Comparison of ENCODE assay signal across 1 cellular context in genomic region chr9:131799177-131799823, GRCh38.
TF ChIP-seq lines count a peak whose summit lies in the region.

No MANE protein-coding gene starts in this region.

TF ChIP-seq in WTC11, 78 proteins besides CTCF, POLR2A, EP300 and RAD21 (continued from another document):
- TF ChIP-seq GTF2I (CRISPR knock-in tag; conservative IDR thresholded peaks at IDR 0.05), result 0 out of 2 replicates have a peak, but pooled peaks have one; percentile 8
- TF ChIP-seq E2F5 (CRISPR knock-in tag; IDR thresholded peaks at IDR 0.05), result no peak
- TF ChIP-seq, protein P1, sequence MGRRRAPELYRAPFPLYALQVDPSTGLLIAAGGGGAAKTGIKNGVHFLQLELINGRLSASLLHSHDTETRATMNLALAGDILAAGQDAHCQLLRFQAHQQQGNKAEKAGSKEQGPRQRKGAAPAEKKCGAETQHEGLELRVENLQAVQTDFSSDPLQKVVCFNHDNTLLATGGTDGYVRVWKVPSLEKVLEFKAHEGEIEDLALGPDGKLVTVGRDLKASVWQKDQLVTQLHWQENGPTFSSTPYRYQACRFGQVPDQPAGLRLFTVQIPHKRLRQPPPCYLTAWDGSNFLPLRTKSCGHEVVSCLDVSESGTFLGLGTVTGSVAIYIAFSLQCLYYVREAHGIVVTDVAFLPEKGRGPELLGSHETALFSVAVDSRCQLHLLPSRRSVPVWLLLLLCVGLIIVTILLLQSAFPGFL (CRISPR knock-in tag; IDR thresholded peaks at IDR 0.05; ENCODE audit: borderline replicate concordance), result peak; percentile 71; the same call in 1 of the 2 replicates
- peak; percentile 14; the same call in 1 of the 2 replicates for TF ChIP-seq PRDM15 (CRISPR knock-in tag; IDR thresholded peaks at IDR 0.05)
- TF ChIP-seq CBFB (CRISPR knock-in tag; IDR thresholded peaks at IDR 0.05; ENCODE audit: low read depth), result 0 out of 2 replicates have a peak, but pooled peaks have one; percentile 44
- TF ChIP-seq, protein P2, sequence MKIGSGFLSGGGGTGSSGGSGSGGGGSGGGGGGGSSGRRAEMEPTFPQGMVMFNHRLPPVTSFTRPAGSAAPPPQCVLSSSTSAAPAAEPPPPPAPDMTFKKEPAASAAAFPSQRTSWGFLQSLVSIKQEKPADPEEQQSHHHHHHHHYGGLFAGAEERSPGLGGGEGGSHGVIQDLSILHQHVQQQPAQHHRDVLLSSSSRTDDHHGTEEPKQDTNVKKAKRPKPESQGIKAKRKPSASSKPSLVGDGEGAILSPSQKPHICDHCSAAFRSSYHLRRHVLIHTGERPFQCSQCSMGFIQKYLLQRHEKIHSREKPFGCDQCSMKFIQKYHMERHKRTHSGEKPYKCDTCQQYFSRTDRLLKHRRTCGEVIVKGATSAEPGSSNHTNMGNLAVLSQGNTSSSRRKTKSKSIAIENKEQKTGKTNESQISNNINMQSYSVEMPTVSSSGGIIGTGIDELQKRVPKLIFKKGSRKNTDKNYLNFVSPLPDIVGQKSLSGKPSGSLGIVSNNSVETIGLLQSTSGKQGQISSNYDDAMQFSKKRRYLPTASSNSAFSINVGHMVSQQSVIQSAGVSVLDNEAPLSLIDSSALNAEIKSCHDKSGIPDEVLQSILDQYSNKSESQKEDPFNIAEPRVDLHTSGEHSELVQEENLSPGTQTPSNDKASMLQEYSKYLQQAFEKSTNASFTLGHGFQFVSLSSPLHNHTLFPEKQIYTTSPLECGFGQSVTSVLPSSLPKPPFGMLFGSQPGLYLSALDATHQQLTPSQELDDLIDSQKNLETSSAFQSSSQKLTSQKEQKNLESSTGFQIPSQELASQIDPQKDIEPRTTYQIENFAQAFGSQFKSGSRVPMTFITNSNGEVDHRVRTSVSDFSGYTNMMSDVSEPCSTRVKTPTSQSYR (CRISPR knock-in tag; IDR thresholded peaks at IDR 0.05), result 0 out of 2 replicates have a peak, but pooled peaks have one; percentile 46
- peak; percentile 88; the same call in 1 of the 2 replicates for TF ChIP-seq TP53 (CRISPR knock-in tag; IDR thresholded peaks at IDR 0.05)
- TF ChIP-seq ARID4B (CRISPR knock-in tag; IDR thresholded peaks at IDR 0.05; ENCODE audit: borderline replicate concordance), result peak; percentile 94
- TF ChIP-seq NFE2L1 (CRISPR knock-in tag; IDR thresholded peaks at IDR 0.05), result peak; percentile 86
- TF ChIP-seq ETV6 (CRISPR knock-in tag; IDR thresholded peaks at IDR 0.05), result 0 out of 2 replicates have a peak, but pooled peaks have one; percentile 50
- TF ChIP-seq GABPB1 (CRISPR knock-in tag; IDR thresholded peaks at IDR 0.05), result no peak
- peak; percentile 89; the same call in 1 of the 2 replicates for TF ChIP-seq SMAD4 (CRISPR knock-in tag; IDR thresholded peaks at IDR 0.05)
- TF ChIP-seq ZNF219 (CRISPR knock-in tag; IDR thresholded peaks at IDR 0.05; ENCODE audit: borderline replicate concordance), result peak; percentile 84; the same call in 1 of the 2 replicates
